12 cellular contexts compared by ENCODE assay signal in genomic region chr19:47818221-47818620, GRCh38. TPM values are rescaled to one million over a fixed set of nuclear protein-coding genes. Genes with fewer than 3 reads are reported as not detected.
"Had no signal": no experiment of that assay in that cellular context is flagged by ENCODE, and none has a peak within 500 bp of the region (broad histone marks: within the 10 kb centered on the region; RNA-seq: fewer than 3 reads in every experiment).

No MANE protein-coding gene starts in this region.

RNA-seq across cellular contexts. Expression of gene CRX, which starts 3.5 kb away (rescaled TPM):
- total RNA-seq: OCI-LY7, PC-3, PC-9, Peyer's patch, Right ventricle myocardium inferior, Right ventricle myocardium superior, RPMI7951, SJSA1, SK-MEL-5, T-cell had no signal
- polyA plus RNA-seq: SK-N-SH had no signal

RNA-seq across cellular contexts. Expression of gene TPRX1, which starts 13.9 kb away (rescaled TPM):
- total RNA-seq: OCI-LY7, PC-3, PC-9, Peyer's patch, Right ventricle myocardium inferior, Right ventricle myocardium superior, RPMI7951, SJCRH30, SJSA1, SK-MEL-5, T-cell had no signal
- polyA plus RNA-seq: SK-N-SH had no signal

RNA-seq across cellular contexts. Expression of gene TPRX2, which starts 40.8 kb away (rescaled TPM):
- total RNA-seq: OCI-LY7, PC-3, PC-9, Peyer's patch, Right ventricle myocardium inferior, Right ventricle myocardium superior, RPMI7951, SJCRH30, SJSA1, SK-MEL-5, T-cell had no signal
- polyA plus RNA-seq: SK-N-SH had no signal
